ENCODE assay signal across 9 cellular contexts in genomic region chr16:31179153-31179746, GRCh38. TPM values are rescaled to one million over a fixed set of nuclear protein-coding genes. Genes with fewer than 3 reads are reported as not detected.
DNase-seq lines count a peak whose midpoint lies in the region; FAIRE-seq and TF ChIP-seq lines count a peak whose summit lies in the region.
"Had no signal": no experiment of that assay in that cellular context is flagged by ENCODE, and none has a peak within 500 bp of the region (broad histone marks: within the 10 kb centered on the region; RNA-seq: fewer than 3 reads in every experiment).

No MANE protein-coding gene starts in this region.

- H3K79me1 ChIP-seq in H1 (ENCODE audit: low read depth, low read length), result peaks cover 8% of the 10 kb centered on the region

- H3K27ac Mint-ChIP-seq in activated T-cell treated with anti-CD3 and anti-CD28 coated beads, Interleukin-2, amount 50 U/mL, for 24 hours, result peak overlapping the region; percentile 100

- H3K36me3 ChIP-seq in MG63 (peaks cover 39% of the 10 kb centered on the region), H1 (ENCODE audit: control insufficient read depth in 2 of 4, insufficient read depth in 4 of 4, low read length in 3 of 4) (peaks cover 14 to 26% (median 20%) of the 10 kb centered on the region in 4 experiments), neural cell (ENCODE audit: insufficient read depth, low read length) (no peaks in the 10 kb centered on the region)

- no peaks in the 10 kb centered on the region for H3F3A ChIP-seq in neural cell (ENCODE audit: insufficient read depth, low read length, poor library complexity, severe bottlenecking)

- peak overlapping the region; percentile 97; the same call in 1 of the 2 replicates for H2BK15ac ChIP-seq in H1 (ENCODE audit: low read length)

- H3K9me3 Mint-ChIP-seq in activated T-cell treated with anti-CD3 and anti-CD28 coated beads, Interleukin-2, amount 50 U/mL, for 24 hours, result no peaks in the 10 kb centered on the region

- H3K9me3 ChIP-seq in MG63 (no peaks in the 10 kb centered on the region), H1 (ENCODE audit: insufficient read depth in 2 of 2, low read depth in 1 of 2, low read length in 1 of 2) (no peaks in the 10 kb centered on the region), neural cell (ENCODE audit: low read length) (no peaks in the 10 kb centered on the region)

- H3K4me3 ChIP-seq in MG63 (peak overlapping the region; percentile 99), H1 (ENCODE audit: extremely low read depth in 1 of 4, insufficient read depth in 2 of 4, low read depth in 3 of 4, low read length in 4 of 4) (peak overlapping the region; percentile 69 to 96 (median 86)), neural cell (ENCODE audit: low read length) (peak overlapping the region; percentile 91)

- H2AFZ ChIP-seq in H1 (ENCODE audit: low read length) (no peak overlapping the region), neural cell (ENCODE audit: low read depth, low read length) (peak overlapping the region; percentile 98)

- DNase-seq in activated T-cell treated with anti-CD3 and anti-CD28 coated beads, Interleukin-2, amount 50 U/mL, for 24 hours, result no peak
- DNase-seq in activated T-cell treated with anti-CD3 and anti-CD28 coated beads for 4 hours, result no peak
- DNase-seq in MG63, result no peak
- no peak for DNase-seq in H1 (ENCODE audit: low read depth in 1 of 2, low spot score in 2 of 2)
- DNase-seq in mucosa of gallbladder (ENCODE audit: low spot score), result no peak
- DNase-seq in effector CD8-positive, alpha-beta T cell (lab: John Stamatoyannopoulos, UW), result no peak
- no peak for DNase-seq in NCI-H774 (lab: John Stamatoyannopoulos, UW)

- H3K27ac ChIP-seq in H1 (ENCODE audit: low read depth, low read length), result peak overlapping the region; percentile 99
- peak overlapping the region; percentile 99 for H3K27ac ChIP-seq in neural cell (ENCODE audit: low read length)

- no peak overlapping the region for H3K23ac ChIP-seq in H1 (ENCODE audit: insufficient read length)

- WGBS in H1 (ENCODE audit: extremely low coverage in 1 of 2, insufficient coverage in 1 of 2, insufficient read length in 1 of 2, insufficient replicate concordance in 2 of 2, low coverage in 1 of 2, low lambda C conversion rate in 2 of 2, missing lambda C conversion rate in 1 of 2), 2 experiments, result 13% methylated on average over 21 of the region's 29 CpGs; no CpG with 5 or more reads in 1 of the 2 experiments

- H3K14ac ChIP-seq in H1 (ENCODE audit: insufficient read length), result peak overlapping the region; percentile 96

- peak overlapping the region; percentile 88 for H3K56ac ChIP-seq in H1 (replicated peaks; ENCODE audit: insufficient read length, low read depth, low read length)

- H3K36me3 Mint-ChIP-seq in activated T-cell treated with anti-CD3 and anti-CD28 coated beads, Interleukin-2, amount 50 U/mL, for 24 hours (ENCODE audit: low read depth), result peaks cover 46% of the 10 kb centered on the region

- POLR2A ChIA-PET in H1 (lab: Charles Lee; ENCODE audit: partially characterized antibody), result interaction anchor here (0.5 to 6.5 kb wide), 49 partner anchors 7 to 535 kb away, joined by 3 to 272 read pairs (median 9); partner anchors contain the start of genes ARMC5, COX6A2, HSD3B7 and KAT8

- H3K4me2 ChIP-seq in H1 (ENCODE audit: insufficient read depth in 1 of 2, low read depth in 2 of 2, low read length in 2 of 2) (peak overlapping the region; percentile 92 to 93), neural cell (ENCODE audit: low read length) (peak overlapping the region; percentile 94)

- H2BK120ac ChIP-seq in H1 (replicated peaks; ENCODE audit: low read depth, low read length), result peak overlapping the region; percentile 75

- H2BK5ac ChIP-seq in H1 (ENCODE audit: low read depth, low read length), result peak overlapping the region; percentile 100

- H4K20me1 ChIP-seq in H1 (replicated peaks in 1 of 2; ENCODE audit: control insufficient read depth in 1 of 2, insufficient read depth in 2 of 2, low read length in 2 of 2) (peaks cover 29 to 32% of the 10 kb centered on the region in 2 experiments), neural cell (ENCODE audit: insufficient read depth) (peaks cover 36% of the 10 kb centered on the region)

- H4K5ac ChIP-seq in H1 (ENCODE audit: insufficient read length, low read depth, low read length), result peak overlapping the region; percentile 79

- H3K9ac ChIP-seq in H1 (replicated peaks in 1 of 4; ENCODE audit: extremely low read depth in 1 of 4, low read depth in 3 of 4, low read length in 3 of 4), result peak overlapping the region; percentile 36 to 99 (median 95)
- peak overlapping the region; percentile 100 for H3K9ac ChIP-seq in neural cell (ENCODE audit: low read length)

- peak overlapping the region; percentile 83 for H4K91ac ChIP-seq in H1 (replicated peaks; ENCODE audit: insufficient read length, low read length)

- H3K9me2 ChIP-seq in neural cell (ENCODE audit: insufficient read depth, low read length), result no peaks in the 10 kb centered on the region

- H2AK5ac ChIP-seq in H1 (ENCODE audit: low read depth, low read length), result peak overlapping the region; percentile 32; the same call in 1 of the 2 replicates

- no peaks in the 10 kb centered on the region for H3K27me3 Mint-ChIP-seq in activated T-cell treated with anti-CD3 and anti-CD28 coated beads, Interleukin-2, amount 50 U/mL, for 24 hours

- no peak for TF ChIP-seq RAD21 in H1 (IDR thresholded peaks at IDR 0.05 in 1 of 2, conservative IDR thresholded peaks at IDR 0.05 in 1 of 2; ENCODE audit: low read depth in 2 of 2, low read length in 2 of 2)
- TF ChIP-seq RAD21 in neural cell (conservative IDR thresholded peaks at IDR 0.05), result no peak

- peak overlapping the region; percentile 90 for H2BK12ac ChIP-seq in H1 (ENCODE audit: low read depth, low read length)

- peak overlapping the region; percentile 89 for H3K18ac ChIP-seq in H1 (ENCODE audit: extremely low read depth, low read length)

- H3K4me1 Mint-ChIP-seq in activated T-cell treated with anti-CD3 and anti-CD28 coated beads, Interleukin-2, amount 50 U/mL, for 24 hours (ENCODE audit: low read depth), result peaks cover 51% of the 10 kb centered on the region

- TF ChIP-seq POLR2A in H1 (IDR thresholded peaks at IDR 0.05; ENCODE audit: control extremely low read depth in 1 of 2, low read depth in 2 of 2, low read length in 2 of 2), result no peak

- CTCF ChIA-PET in H1 (lab: Charles Lee; ENCODE audit: partially characterized antibody), result no interaction called here

- no peaks in the 10 kb centered on the region for H3K27me3 ChIP-seq in MG63
- H3K27me3 ChIP-seq in H1 (replicated peaks in 1 of 4; ENCODE audit: control insufficient read depth in 3 of 4, extremely low read depth in 1 of 4, insufficient read depth in 3 of 4, low read length in 3 of 4), result no peaks in the 10 kb centered on the region
- no peaks in the 10 kb centered on the region for H3K27me3 ChIP-seq in neural cell (ENCODE audit: insufficient read depth, low read depth, low read length)

- peak overlapping the region; percentile 96 for H3K4me3 Mint-ChIP-seq in activated T-cell treated with anti-CD3 and anti-CD28 coated beads, Interleukin-2, amount 50 U/mL, for 24 hours

- H3K79me2 ChIP-seq in H1 (ENCODE audit: control insufficient read depth in 1 of 2, insufficient read depth in 2 of 2, low read length in 2 of 2), result peaks cover 37 to 48% of the 10 kb centered on the region in 2 experiments
- H3K79me2 ChIP-seq in neural cell (replicated peaks; ENCODE audit: insufficient read depth, low read length), result peaks cover 41% of the 10 kb centered on the region

- H3K4ac ChIP-seq in H1 (replicated peaks; ENCODE audit: insufficient read length, low read depth, low read length), result peak overlapping the region; percentile 99

- FAIRE-seq in H1 (lab: Jason Lieb, UNC), result no peak

- peaks cover 14% of the 10 kb centered on the region; the same call in 1 of the 2 replicates for H3K23me2 ChIP-seq in H1 (ENCODE audit: low read depth, low read length)

- no peak overlapping the region for H2BK20ac ChIP-seq in H1 (ENCODE audit: low read length)

- TF ChIP-seq EP300 in H1 (IDR thresholded peaks at IDR 0.05; ENCODE audit: borderline replicate concordance in 1 of 2, low read depth in 2 of 2, low read length in 2 of 2), result no peak
- TF ChIP-seq EP300 in neural cell (conservative IDR thresholded peaks at IDR 0.05; ENCODE audit: poor library complexity, severe bottlenecking), result no peak

- peaks cover 0 to 7% (median 2%) of the 10 kb centered on the region in 4 experiments; a peak in 5 of 7 replicates for H3K4me1 ChIP-seq in H1 (replicated peaks in 1 of 4; ENCODE audit: control insufficient read depth in 3 of 4, insufficient read depth in 4 of 4, low read length in 3 of 4)

- H4K8ac ChIP-seq in H1 (ENCODE audit: extremely low read depth, insufficient read depth, low read length), result peak overlapping the region; percentile 96; the same call in 1 of the 2 replicates

- TF ChIP-seq CTCF in H1 (IDR thresholded peaks at IDR 0.05; ENCODE audit: control extremely low read depth in 1 of 3, insufficient read depth in 1 of 3, low read depth in 1 of 3, low read length in 3 of 3) (no peak), neural cell (IDR thresholded peaks at IDR 0.05; ENCODE audit: poor library complexity, severe bottlenecking) (no peak)

RNA-seq across cellular contexts. Expression of gene FUS, which starts 0.7 kb away (rescaled TPM):
- 14.5 and 17.2 TPM in 2 replicates for total RNA-seq in MG63 (2014; rRNA removed; shearing (Covaris generic); ENCODE audit: low replicate concordance)
- 685 and 686 TPM in 2 replicates for total RNA-seq in H1 (2021; fragmentation: NEBNext Ultra II Directional; extraction: Animal tissue kit (Norgen Biotek cat#: 25700))
- 484 and 491 TPM in 2 replicates for polyA plus RNA-seq in H1 (2011; rRNA removed)
- polyA plus RNA-seq in H1 (2011; cell fraction: cytosol; rRNA removed), result 464 TPM
- 680 TPM for polyA plus RNA-seq in H1 (2011; cell fraction: nucleus; rRNA removed)
- 1,043 to 1,228 TPM (median 1,129 TPM) in 4 replicates for polyA plus RNA-seq in H1 (2012, experiment 1 of 2)
- 352 TPM for polyA plus RNA-seq in H1 (2012, experiment 2 of 2)
- polyA plus RNA-seq in H1 (2013, experiment 1 of 2), result 689 TPM
- 688 TPM for polyA plus RNA-seq in H1 (2013, experiment 2 of 2)
- polyA minus RNA-seq in H1 (2011; rRNA and poly(A)+ RNA removed), result 207 and 224 TPM in 2 replicates
- 462 TPM for polyA minus RNA-seq in H1 (2011; cell fraction: cytosol; rRNA and poly(A)+ RNA removed)
- polyA minus RNA-seq in H1 (2011; cell fraction: nucleus; rRNA and poly(A)+ RNA removed), result 413 TPM
- polyA plus RNA-seq in neural cell, result 53.9 and 54.3 TPM in 2 replicates
- 79.9 and 89.7 TPM in 2 replicates for polyA minus RNA-seq in neural cell
- total RNA-seq in mucosa of gallbladder, result 208 TPM

RNA-seq across cellular contexts. Expression of gene PYCARD, which starts 23.3 kb away (rescaled TPM):
- total RNA-seq in MG63 (2014; rRNA removed; shearing (Covaris generic); ENCODE audit: low replicate concordance), result not detected in 2 replicates
- 29.9 and 32.2 TPM in 2 replicates for total RNA-seq in H1 (2021; fragmentation: NEBNext Ultra II Directional; extraction: Animal tissue kit (Norgen Biotek cat#: 25700))
- polyA plus RNA-seq in H1 (2011; rRNA removed) (77.9 and 87.0 TPM in 2 replicates), neural cell (not detected in 2 replicates)
- 73.9 TPM for polyA plus RNA-seq in H1 (2011; cell fraction: cytosol; rRNA removed)
- 54.1 TPM for polyA plus RNA-seq in H1 (2011; cell fraction: nucleus; rRNA removed)
- 36.7 to 66.7 TPM (median 58.8 TPM) in 4 replicates for polyA plus RNA-seq in H1 (2012, experiment 1 of 2)
- 41.9 TPM for polyA plus RNA-seq in H1 (2012, experiment 2 of 2)
- polyA plus RNA-seq in H1 (2013, experiment 1 of 2), result 29.1 TPM
- polyA plus RNA-seq in H1 (2013, experiment 2 of 2), result 29.0 TPM
- polyA minus RNA-seq in H1 (2011; rRNA and poly(A)+ RNA removed), result 9.6 and 13.2 TPM in 2 replicates
- polyA minus RNA-seq in H1 (2011; cell fraction: cytosol; rRNA and poly(A)+ RNA removed), result 17.5 TPM
- polyA minus RNA-seq in H1 (2011; cell fraction: nucleus; rRNA and poly(A)+ RNA removed), result 11.4 TPM
- not detected in 2 replicates for polyA minus RNA-seq in neural cell
- 25.1 TPM for total RNA-seq in mucosa of gallbladder

RNA-seq across cellular contexts. Expression of gene PRSS36, which starts 29.4 kb away (rescaled TPM):
- 1.7 TPM in 1 of 2 replicates, not detected in the other for total RNA-seq in MG63 (2014; rRNA removed; shearing (Covaris generic); ENCODE audit: low replicate concordance)
- total RNA-seq in H1 (2021; fragmentation: NEBNext Ultra II Directional; extraction: Animal tissue kit (Norgen Biotek cat#: 25700)), result 1.3 TPM in 2 replicates
- polyA plus RNA-seq in H1 (2011; rRNA removed) (1.9 and 3.1 TPM in 2 replicates), neural cell (1.5 and 2.0 TPM in 2 replicates)
- polyA plus RNA-seq in H1 (2011; cell fraction: cytosol; rRNA removed), result 2.3 TPM
- 3.5 TPM for polyA plus RNA-seq in H1 (2011; cell fraction: nucleus; rRNA removed)
- polyA plus RNA-seq in H1 (2012, experiment 1 of 2), result 0.76 to 1.4 TPM (median 1.1 TPM) in 4 replicates
- polyA plus RNA-seq in H1 (2012, experiment 2 of 2), result 0.33 TPM
- 0.87 TPM for polyA plus RNA-seq in H1 (2013, experiment 1 of 2)
- polyA plus RNA-seq in H1 (2013, experiment 2 of 2), result 0.68 TPM
- polyA minus RNA-seq in H1 (2011; rRNA and poly(A)+ RNA removed), result 0.41 TPM in 1 of 2 replicates, not detected in the other
- not detected for polyA minus RNA-seq in H1 (2011; cell fraction: cytosol; rRNA and poly(A)+ RNA removed)
- 1.7 TPM for polyA minus RNA-seq in H1 (2011; cell fraction: nucleus; rRNA and poly(A)+ RNA removed)
- polyA minus RNA-seq in neural cell, result not detected in 2 replicates
- total RNA-seq in mucosa of gallbladder, result 5.7 TPM

RNA-seq across cellular contexts. Expression of gene TRIM72, which starts 34.7 kb away (rescaled TPM):
- total RNA-seq in MG63 (2014; rRNA removed; shearing (Covaris generic); ENCODE audit: low replicate concordance), result not detected in 2 replicates
- total RNA-seq in H1 (2021; fragmentation: NEBNext Ultra II Directional; extraction: Animal tissue kit (Norgen Biotek cat#: 25700)), result 1.3 and 2.1 TPM in 2 replicates
- polyA plus RNA-seq in H1 (2011; rRNA removed) (0.57 and 0.97 TPM in 2 replicates), neural cell (0.05 TPM in 1 of 2 replicates, not detected in the other)
- 0.58 TPM for polyA plus RNA-seq in H1 (2011; cell fraction: cytosol; rRNA removed)
- 1.3 TPM for polyA plus RNA-seq in H1 (2011; cell fraction: nucleus; rRNA removed)
- 0.84 to 1.6 TPM (median 1.1 TPM) in 4 replicates for polyA plus RNA-seq in H1 (2012, experiment 1 of 2)
- 0.38 TPM for polyA plus RNA-seq in H1 (2012, experiment 2 of 2)
- polyA plus RNA-seq in H1 (2013, experiment 1 of 2), result 0.28 TPM
- polyA plus RNA-seq in H1 (2013, experiment 2 of 2), result 0.26 TPM
- 0.57 and 0.93 TPM in 2 replicates for polyA minus RNA-seq in H1 (2011; rRNA and poly(A)+ RNA removed)
- polyA minus RNA-seq in H1 (2011; cell fraction: cytosol; rRNA and poly(A)+ RNA removed), result 2.1 TPM
- 0.50 TPM for polyA minus RNA-seq in H1 (2011; cell fraction: nucleus; rRNA and poly(A)+ RNA removed)
- not detected in 2 replicates for polyA minus RNA-seq in neural cell
- 0.06 TPM for total RNA-seq in mucosa of gallbladder
- total RNA-seq: dermis microvascular lymphatic vessel endothelial cell had no signal

RNA-seq across cellular contexts. Expression of gene PYDC1, which starts 37.7 kb away (rescaled TPM):
- not detected in 2 replicates for total RNA-seq in MG63 (2014; rRNA removed; shearing (Covaris generic); ENCODE audit: low replicate concordance)
- total RNA-seq in H1 (2021; fragmentation: NEBNext Ultra II Directional; extraction: Animal tissue kit (Norgen Biotek cat#: 25700)), result 3.0 and 3.5 TPM in 2 replicates
- polyA plus RNA-seq in H1 (2011; rRNA removed), result 5.9 and 11.1 TPM in 2 replicates
- polyA plus RNA-seq in H1 (2011; cell fraction: cytosol; rRNA removed), result 6.0 TPM
- 3.6 TPM for polyA plus RNA-seq in H1 (2011; cell fraction: nucleus; rRNA removed)
- 2.5 to 6.9 TPM (median 3.8 TPM) in 4 replicates for polyA plus RNA-seq in H1 (2012, experiment 1 of 2)
- polyA plus RNA-seq in H1 (2012, experiment 2 of 2), result 13.3 TPM
- 2.0 TPM for polyA plus RNA-seq in H1 (2013, experiment 1 of 2)
- polyA plus RNA-seq in H1 (2013, experiment 2 of 2), result 1.6 TPM
- 0.56 TPM in 1 of 2 replicates, not detected in the other for polyA minus RNA-seq in H1 (2011; rRNA and poly(A)+ RNA removed)
- not detected for polyA minus RNA-seq in H1 (2011; cell fraction: cytosol; rRNA and poly(A)+ RNA removed)
- not detected for polyA minus RNA-seq in H1 (2011; cell fraction: nucleus; rRNA and poly(A)+ RNA removed)
- not detected in 2 replicates for polyA plus RNA-seq in neural cell
- not detected in 2 replicates for polyA minus RNA-seq in neural cell
- not detected for total RNA-seq in mucosa of gallbladder
- total RNA-seq: dermis microvascular lymphatic vessel endothelial cell had no signal

Comparison
In these comparisons a context has a peak if more than half of its experiments do, and no peak if none do; other contexts are left out.
1. RNA of gene FUS, which starts 0.7 kb away (total RNA-seq): 685 to 686 TPM in H1 and 208 TPM in mucosa of gallbladder (single experiment); 14.5 to 17.2 TPM in MG63; every median in the first group is over 10 times any median in the second.
2. RNA of gene PYCARD, which starts 23.3 kb away (total RNA-seq): 29.9 to 32.2 TPM in H1 and 25.1 TPM in mucosa of gallbladder (single experiment); not detected in MG63; every median in the first group is over 10 times any median in the second.
3. Peak in every context shown above with its lines, with median percentiles within 50 percentile points of each other: H3K4me3 ChIP-seq.